ENCODE assay signal across 23 cellular contexts in the genomic region with DNA sequence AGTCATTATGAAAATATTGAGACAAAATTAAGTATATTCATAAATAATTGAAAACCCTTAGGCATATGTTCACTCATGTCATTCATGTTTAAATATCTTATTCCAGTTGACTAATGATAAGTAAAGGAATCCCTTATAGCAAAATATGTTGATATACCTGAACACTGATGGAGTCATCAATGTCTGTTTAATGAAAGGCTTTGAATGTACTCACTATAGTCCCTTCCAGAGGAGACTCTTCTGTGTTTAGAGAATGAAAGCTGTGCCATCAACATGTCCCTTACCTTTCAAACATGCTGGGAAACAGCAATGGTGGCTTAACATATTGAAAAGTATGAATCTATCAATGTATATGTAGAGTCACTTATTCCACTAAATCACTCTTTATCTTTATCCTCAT.
"Had no signal": no experiment of that assay in that cellular context is flagged by ENCODE, and none has a peak within 500 bp of the region (broad histone marks: within the 10 kb centered on the region; RNA-seq: fewer than 3 reads in every experiment).

No MANE protein-coding gene starts in this region.

- H3K27me3 ChIP-seq: colonic mucosa, dorsolateral prefrontal cortex, esophagus muscularis mucosa, esophagus squamous epithelium, foreskin keratinocyte, gastrocnemius medialis, gastroesophageal sphincter, heart left ventricle, heart right ventricle had no signal

- H3K36me3 ChIP-seq: colonic mucosa, esophagus muscularis mucosa, esophagus squamous epithelium, gastrocnemius medialis, gastroesophageal sphincter, heart left ventricle, heart right ventricle had no signal

- H3K9me3 ChIP-seq: colonic mucosa, esophagus muscularis mucosa, esophagus squamous epithelium, gastrocnemius medialis, gastroesophageal sphincter, heart right ventricle had no signal

- H3K27ac ChIP-seq: colonic mucosa, coronary artery, dorsolateral prefrontal cortex, epithelial cell of prostate, esophagus muscularis mucosa, esophagus squamous epithelium, foreskin keratinocyte, gastrocnemius medialis, gastroesophageal sphincter, heart left ventricle, heart right ventricle had no signal

- H3K4me3 ChIP-seq: colonic mucosa, coronary artery, dorsolateral prefrontal cortex, esophagus muscularis mucosa, esophagus squamous epithelium, gastrocnemius medialis, gastroesophageal sphincter, heart left ventricle, heart right ventricle had no signal

- DNase-seq: colonic mucosa; cortex of kidney; dermis blood vessel endothelial cell; dorsolateral prefrontal cortex; effector CD4-positive, alpha-beta T cell; effector CD8-positive, alpha-beta T cell; effector memory CD4-positive, alpha-beta T cell; effector memory CD8-positive, alpha-beta T cell; endodermal cell; erythroblast; esophagus squamous epithelium; foreskin fibroblast; foreskin keratinocyte; foreskin melanocyte; gastrocnemius medialis; glutamatergic neuron; head of caudate nucleus; heart left ventricle; heart right ventricle had no signal
